Comparison of ENCODE assay signal across 18 cellular contexts in the genomic region with DNA sequence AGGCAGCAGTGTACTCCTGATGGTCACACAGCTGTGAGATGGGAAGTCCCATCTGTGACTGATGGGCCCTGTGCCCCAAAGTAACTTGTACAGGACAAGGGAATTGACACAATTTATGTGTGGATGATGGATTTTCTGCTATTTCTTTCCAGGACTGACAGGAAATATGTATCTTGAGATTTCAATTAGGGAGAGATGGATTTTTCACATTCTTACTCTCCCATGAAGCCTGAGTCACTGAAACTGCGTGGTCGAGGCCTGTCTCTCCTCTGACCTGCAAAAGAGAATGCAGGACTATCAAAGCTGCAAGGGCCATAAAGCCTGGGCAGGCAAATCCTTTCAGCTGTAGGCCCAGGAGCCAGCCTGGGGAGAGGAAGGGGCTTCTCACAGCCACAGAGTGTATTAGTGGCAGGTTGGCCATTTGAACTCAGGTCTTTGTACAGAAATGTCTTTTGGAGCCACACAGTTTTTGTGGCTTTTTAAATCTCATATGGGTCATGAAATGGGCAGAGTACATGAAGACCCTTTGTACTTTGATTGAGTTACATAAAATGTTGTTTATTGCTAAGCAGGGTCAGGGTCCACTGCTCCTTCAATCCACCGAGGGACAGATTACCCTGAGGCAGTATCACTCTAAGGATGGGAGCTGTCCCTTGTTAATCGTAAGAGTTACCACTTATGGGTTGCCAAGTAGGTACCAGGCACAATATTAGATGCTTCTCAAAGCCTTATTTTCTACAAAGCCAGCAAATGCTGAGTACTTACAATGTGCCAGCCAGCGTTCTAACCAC. TPM values are rescaled to one million over a fixed set of nuclear protein-coding genes. Genes with fewer than 3 reads are reported as not detected.
DNase-seq lines count a peak whose midpoint lies in the region; ATAC-seq and TF ChIP-seq lines count a peak whose summit lies in the region.
"Had no signal": no experiment of that assay in that cellular context is flagged by ENCODE, and none has a peak within 500 bp of the region (broad histone marks: within the 10 kb centered on the region; RNA-seq: fewer than 3 reads in every experiment).

No MANE protein-coding gene starts in this region.

- no peaks in the 10 kb centered on the region for H3K27me3 ChIP-seq in esophagus muscularis mucosa
- no peaks in the 10 kb centered on the region for H3K27me3 ChIP-seq in tibial artery

- intact Hi-C loops in esophagus muscularis mucosa (cut with DNase I) = loop anchor here (2.0 to 10.0 kb wide), 2 partner anchors 49 to 409 kb away; no protein-coding TSS in a partner anchor
- intact Hi-C loops in mucosa of descending colon (cut with DNase I, micrococcal nuclease) = loop anchor here in 1 of 2 donors (5.0 kb wide), 1 partner anchor 47 kb away; no protein-coding TSS in a partner anchor
- intact Hi-C loops in tibial artery (cut with DNase I; ENCODE audit: low total_unique reads) = no loop called here

- peaks cover 4 to 8% of the 10 kb centered on the region in 2 donors for H3K36me3 Mint-ChIP-seq in activated naive CD4-positive, alpha-beta T cell treated with anti-CD3 and anti-CD28 coated beads, Interleukin-2, amount 50 U/mL, for 72 hours

- no peak for TF ChIP-seq CTCF in esophagus muscularis mucosa (IDR thresholded peaks at IDR 0.05)
- no peak for TF ChIP-seq CTCF in mucosa of descending colon (IDR thresholded peaks at IDR 0.05)
- no peak for TF ChIP-seq CTCF in tibial artery (IDR thresholded peaks at IDR 0.05)

- H3K4me1 ChIP-seq in esophagus muscularis mucosa (peaks cover 14 to 48% (median 42%) of the 10 kb centered on the region in 4 donors), mucosa of descending colon (ENCODE audit: low read depth) (peaks cover 11% of the 10 kb centered on the region), tibial artery (peaks cover 0 to 5% (median 0%) of the 10 kb centered on the region in 4 donors)

- peak overlapping the region in 1 of 2 donors; percentile 51 for H3K27ac Mint-ChIP-seq in activated naive CD4-positive, alpha-beta T cell treated with anti-CD3 and anti-CD28 coated beads, Interleukin-2, amount 50 U/mL, for 72 hours
- H3K27ac Mint-ChIP-seq: activated naive CD8-positive, alpha-beta T cell treated with anti-CD3 and anti-CD28 coated beads, Interleukin-2, amount 50 U/mL, for 24 hours; activated T-helper 1 cell treated with anti-CD3 and anti-CD28 coated beads, Interleukin-12 subunit alpha, Interleukin-12 subunit beta, Interleukin-2, Interleukin-4 antibody, amounts not matched to agents 30 ng/mL and 10 ng/mL and 1 ng/mL, durations not matched to agents 14 hours and 24 hours and 36 hours; nephron had no signal

- DNase-seq in AG08395 (ENCODE audit: low spot score) (peak; percentile 52), M059J (ENCODE audit: low read depth) (peak; percentile 26), esophagus muscularis mucosa (ENCODE audit: extremely low spot score) (no peak), mucosa of descending colon (no peak), SKM-1 (lab: John Stamatoyannopoulos, UW; ENCODE audit: unreplicated experiment) (no peak), NK-92 (lab: John Stamatoyannopoulos, UW; ENCODE audit: unreplicated experiment) (no peak), tibial artery (no peak)
- DNase-seq in activated naive CD4-positive, alpha-beta T cell treated with anti-CD3 and anti-CD28 coated beads, Interleukin-2, amount 50 U/mL, for 72 hours (ENCODE audit: low spot score in 2 of 2) = no peak
- DNase-seq: activated naive CD8-positive, alpha-beta T cell treated with anti-CD3 and anti-CD28 coated beads, Interleukin-2, amount 50 U/mL, for 24 hours; NCI-H1694; stimulated activated naive CD8-positive, alpha-beta T cell treated with anti-CD3 and anti-CD28 coated beads, Interleukin-15, Interleukin-2, amounts not matched to agents 100 U/mL and 50 U/mL, for 24 hours; T-helper 1 cell had no signal

- H3K9me3 Mint-ChIP-seq in activated naive CD4-positive, alpha-beta T cell treated with anti-CD3 and anti-CD28 coated beads, Interleukin-2, amount 50 U/mL, for 72 hours = no peaks in the 10 kb centered on the region
- H3K9me3 Mint-ChIP-seq: activated naive CD8-positive, alpha-beta T cell treated with anti-CD3 and anti-CD28 coated beads, Interleukin-2, amount 50 U/mL, for 24 hours; activated T-helper 1 cell treated with anti-CD3 and anti-CD28 coated beads, Interleukin-12 subunit alpha, Interleukin-12 subunit beta, Interleukin-2, Interleukin-4 antibody, amounts not matched to agents 30 ng/mL and 10 ng/mL and 1 ng/mL, durations not matched to agents 14 hours and 24 hours and 36 hours; central memory CD8-positive, alpha-beta T cell; nephron had no signal

- peak; percentile 54 for ATAC-seq in mucosa of descending colon
- ATAC-seq in activated naive CD4-positive, alpha-beta T cell treated with anti-CD3 and anti-CD28 coated beads, Interleukin-2, amount 50 U/mL, for 72 hours = no peak
- ATAC-seq: activated naive CD8-positive, alpha-beta T cell treated with anti-CD3 and anti-CD28 coated beads, Interleukin-2, amount 50 U/mL, for 24 hours; stimulated activated naive CD8-positive, alpha-beta T cell treated with anti-CD3 and anti-CD28 coated beads, Interleukin-15, Interleukin-2, amounts not matched to agents 100 U/mL and 50 U/mL, for 24 hours had no signal

- H3K9me3 ChIP-seq in esophagus muscularis mucosa (no peaks in the 10 kb centered on the region), mucosa of descending colon (no peaks in the 10 kb centered on the region), tibial artery (no peaks in the 10 kb centered on the region)

- WGBS in esophagus muscularis mucosa = 78% methylated on average over 5 of the region's 5 CpGs

- TF ChIP-seq POLR2A in esophagus muscularis mucosa (IDR thresholded peaks at IDR 0.05; ENCODE audit: low read depth) = no peak

- H3K4me3 ChIP-seq in esophagus muscularis mucosa (no peak overlapping the region), mucosa of descending colon (no peak overlapping the region), tibial artery (no peak overlapping the region)

- H3K27ac ChIP-seq in esophagus muscularis mucosa (replicated peaks in 1 of 4) = peak overlapping the region in 3 of 4 donors; percentile 47 to 71 (median 57)
- H3K27ac ChIP-seq in tibial artery = no peak overlapping the region

- no peak for TF ChIP-seq EP300 in esophagus muscularis mucosa (IDR thresholded peaks at IDR 0.05)

- H3K36me3 ChIP-seq in esophagus muscularis mucosa (peaks cover 27 to 100% (median 86%) of the 10 kb centered on the region in 4 donors), mucosa of descending colon (ENCODE audit: low read depth) (peaks cover 8% of the 10 kb centered on the region), tibial artery (peaks cover 57 to 90% (median 75%) of the 10 kb centered on the region in 3 donors)

RNA-seq across cellular contexts. Expression of a gene that starts 14.8 kb away (rescaled TPM):
- total RNA-seq in M059J (2014; rRNA removed; shearing (Covaris generic)) = not detected in 2 replicates
- total RNA-seq in esophagus muscularis mucosa = not detected
- not detected for total RNA-seq in mucosa of descending colon
- not detected for total RNA-seq in activated naive CD4-positive, alpha-beta T cell treated with anti-CD3 and anti-CD28 coated beads, Interleukin-2, amount 50 U/mL, for 72 hours
- total RNA-seq: activated T-helper 1 cell treated with anti-CD3 and anti-CD28 coated beads, Interleukin-12 subunit alpha, Interleukin-12 subunit beta, Interleukin-2, Interleukin-4 antibody, amounts not matched to agents 30 ng/mL and 10 ng/mL and 1 ng/mL, durations not matched to agents 14 hours and 24 hours and 36 hours; lung microvascular endothelial cell; pulmonary artery endothelial cell; ureter had no signal

RNA-seq across cellular contexts. Expression of a gene that starts 21.3 kb away (rescaled TPM):
- 28.6 and 30.3 TPM in 2 replicates for total RNA-seq in M059J (2014; rRNA removed; shearing (Covaris generic))
- total RNA-seq in esophagus muscularis mucosa (10 to 100 TPM; 26.2 to 43.5 (median 35.3) TPM), mucosa of descending colon (10 to 100 TPM; 36.6 to 54.8 (median 43.4) TPM)
- total RNA-seq in activated naive CD4-positive, alpha-beta T cell treated with anti-CD3 and anti-CD28 coated beads, Interleukin-2, amount 50 U/mL, for 72 hours = 10 to 100 TPM; 26.5 to 39.8 TPM

RNA-seq across cellular contexts. Expression of a gene that starts 56.6 kb away (rescaled TPM):
- not detected in 2 replicates for total RNA-seq in M059J (2014; rRNA removed; shearing (Covaris generic))
- total RNA-seq in esophagus muscularis mucosa (not detected), mucosa of descending colon (not detected)
- total RNA-seq in activated naive CD4-positive, alpha-beta T cell treated with anti-CD3 and anti-CD28 coated beads, Interleukin-2, amount 50 U/mL, for 72 hours = not detected
- total RNA-seq: activated T-helper 1 cell treated with anti-CD3 and anti-CD28 coated beads, Interleukin-12 subunit alpha, Interleukin-12 subunit beta, Interleukin-2, Interleukin-4 antibody, amounts not matched to agents 30 ng/mL and 10 ng/mL and 1 ng/mL, durations not matched to agents 14 hours and 24 hours and 36 hours; lung microvascular endothelial cell; pulmonary artery endothelial cell; ureter had no signal

Comparison
In these comparisons a context has a peak if more than half of its experiments do, and no peak if none do; other contexts are left out.
1. DNase-seq: peak in AG08395 (single experiment) and M059J (single experiment); none in esophagus muscularis mucosa (single experiment), mucosa of descending colon (0 of 3), SKM-1 (single experiment), activated naive CD4-positive, alpha-beta T cell treated with anti-CD3 and anti-CD28 coated beads, Interleukin-2, amount 50 U/mL, for 72 hours (0 of 2), NK-92 (single experiment) and tibial artery (0 of 2).
2. H3K27ac ChIP-seq: peak in esophagus muscularis mucosa (3 of 4); none in tibial artery (0 of 2).